In genomic region chr4:7771056-7771455, GRCh38 we compare ENCODE assay signal across 11 cellular contexts.
DNase-seq lines count a peak whose midpoint lies in the region; ATAC-seq and FAIRE-seq lines count a peak whose summit lies in the region.
"Had no signal": no experiment of that assay in that cellular context is flagged by ENCODE, and none has a peak within 500 bp of the region (broad histone marks: within the 10 kb centered on the region; RNA-seq: fewer than 3 reads in every experiment).

No MANE protein-coding gene starts in this region.

- H3K36me3 Mint-ChIP-seq in activated CD4-positive, alpha-beta memory T cell treated with anti-CD3 and anti-CD28 coated beads for 36 hours = peaks cover 42% of the 10 kb centered on the region

- FAIRE-seq in HTR-8/SVneo (lab: Jason Lieb, UNC) = peak; percentile 70

- H3K27ac Mint-ChIP-seq in activated CD4-positive, alpha-beta memory T cell treated with anti-CD3 and anti-CD28 coated beads for 36 hours = peak overlapping the region; percentile 78
- H3K27ac Mint-ChIP-seq: activated B cell treated with CpG ODN at 0.5 μM for 24 hours, progenitor cell of endocrine pancreas had no signal

- H3K27me3 Mint-ChIP-seq in activated CD4-positive, alpha-beta memory T cell treated with anti-CD3 and anti-CD28 coated beads for 36 hours = no peaks in the 10 kb centered on the region
- H3K27me3 Mint-ChIP-seq: progenitor cell of endocrine pancreas had no signal

- intact Hi-C loops in activated CD4-positive, alpha-beta memory T cell treated with anti-CD3 and anti-CD28 coated beads for 36 hours (cut with micrococcal nuclease) = loop anchor here (1.0 kb wide), 1 partner anchor 9 kb away; no protein-coding TSS in a partner anchor

- ATAC-seq in GM21786 (IDR thresholded peaks at IDR 0.05; ENCODE audit: unreplicated experiment) (no peak), HG03175 (IDR thresholded peaks at IDR 0.05; ENCODE audit: unreplicated experiment) (no peak)

- DNase-seq in HTR-8/SVneo (ENCODE audit: insufficient read length, low spot score) (no peak), amniotic epithelial cell (ENCODE audit: low read depth) (peak; percentile 37), DMS114 treated with DMSO at 0.1 percent for 48 hours (lab: John Stamatoyannopoulos, UW; ENCODE audit: unreplicated experiment) (no peak), SKM-1 (lab: John Stamatoyannopoulos, UW; ENCODE audit: unreplicated experiment) (no peak)
- DNase-seq in activated CD4-positive, alpha-beta memory T cell treated with anti-CD3 and anti-CD28 coated beads for 36 hours = peak; percentile 75
- peak; percentile 51 for DNase-seq in stimulated activated CD4-positive, alpha-beta T cell treated with anti-CD3 and anti-CD28 coated beads, Interleukin-4, amount 100 ng/mL, for 1 hour
- DNase-seq: activated B cell treated with CpG ODN at 0.5 μM for 24 hours, NCI-H69 had no signal

- CTCF ChIA-PET in activated CD4-positive, alpha-beta memory T cell treated with anti-CD3 and anti-CD28 coated beads for 36 hours (lab: Charles Lee) = interaction anchor here (0.6 to 6.5 kb wide), 9 partner anchors 11 to 217 kb away, joined by 3 to 104 read pairs (median 5); no protein-coding TSS in a partner anchor

- POLR2A ChIA-PET in activated CD4-positive, alpha-beta memory T cell treated with anti-CD3 and anti-CD28 coated beads for 36 hours (lab: Charles Lee) = no interaction called here

- H3K9me3 Mint-ChIP-seq in activated CD4-positive, alpha-beta memory T cell treated with anti-CD3 and anti-CD28 coated beads for 36 hours = no peaks in the 10 kb centered on the region
- H3K9me3 Mint-ChIP-seq: activated B cell treated with CpG ODN at 0.5 μM for 24 hours had no signal

- H3K4me3 Mint-ChIP-seq in activated CD4-positive, alpha-beta memory T cell treated with anti-CD3 and anti-CD28 coated beads for 36 hours = no peak overlapping the region
- H3K4me3 Mint-ChIP-seq: activated B cell treated with CpG ODN at 0.5 μM for 24 hours had no signal

- peaks cover 27% of the 10 kb centered on the region for H3K4me1 Mint-ChIP-seq in activated CD4-positive, alpha-beta memory T cell treated with anti-CD3 and anti-CD28 coated beads for 36 hours (ENCODE audit: low read depth)

Comparison
In these comparisons a context has a peak if more than half of its experiments do, and no peak if none do; other contexts are left out.
1. DNase-seq: peak in activated CD4-positive, alpha-beta memory T cell treated with anti-CD3 and anti-CD28 coated beads for 36 hours (single experiment), amniotic epithelial cell (single experiment) and stimulated activated CD4-positive, alpha-beta T cell treated with anti-CD3 and anti-CD28 coated beads, Interleukin-4, amount 100 ng/mL, for 1 hour (single experiment); none in HTR-8/SVneo (single experiment), DMS114 treated with DMSO at 0.1 percent for 48 hours (single experiment) and SKM-1 (single experiment).